Comparison of ENCODE assay signal across 8 cellular contexts in the genomic region with DNA sequence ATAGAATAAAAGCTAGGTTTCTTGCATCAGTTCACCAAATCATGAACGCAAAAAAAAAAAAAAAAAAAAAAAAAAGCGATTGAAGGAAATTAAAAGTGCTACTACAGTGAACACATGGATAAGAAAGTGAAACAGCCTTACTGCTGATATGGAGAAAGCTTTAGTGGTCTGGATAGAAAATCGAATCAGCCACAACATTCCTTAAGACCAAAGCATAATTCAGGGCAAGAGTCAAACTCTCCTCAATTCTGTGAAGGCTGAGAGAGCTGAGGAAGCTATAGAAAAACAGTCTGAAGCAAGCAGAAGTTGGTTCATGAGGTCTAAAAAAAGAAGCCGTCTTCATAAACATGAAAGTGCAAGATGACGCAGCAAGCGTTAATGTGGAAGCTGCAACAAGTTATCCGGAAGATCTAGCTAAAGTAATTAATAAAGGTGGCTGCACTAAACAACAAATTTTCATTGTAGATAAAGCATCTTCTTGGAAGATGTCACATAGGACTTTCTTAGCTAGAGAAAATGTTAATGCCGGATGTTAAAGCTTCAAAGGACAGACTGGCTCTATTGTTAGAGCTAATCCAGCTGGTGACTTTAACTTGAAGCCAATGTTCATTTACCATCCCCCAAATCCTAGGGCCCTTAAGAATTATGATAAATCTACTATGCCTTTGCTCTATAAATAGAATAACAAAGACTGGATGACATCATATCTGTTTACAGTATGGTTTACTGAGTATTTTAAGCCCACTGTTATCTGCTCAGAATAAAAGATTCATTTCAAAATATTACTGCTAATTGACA. TPM values are rescaled to one million over a fixed set of nuclear protein-coding genes. Genes with fewer than 3 reads are reported as not detected.
DNase-seq lines count a peak whose midpoint lies in the region; ATAC-seq, FAIRE-seq and TF ChIP-seq lines count a peak whose summit lies in the region.

No MANE protein-coding gene starts in this region.

- H3K4me3 ChIP-seq in AG04450 (ENCODE audit: low read depth, low read length) = peak overlapping the region; percentile 41
- peak overlapping the region; percentile 17 to 33 for H3K4me3 ChIP-seq in ascending aorta
- H3K4me3 ChIP-seq in mesodermal cell (ENCODE audit: extremely low read depth, insufficient read depth, low read length, poor library complexity, severe bottlenecking) = no peak overlapping the region
- no peak overlapping the region for H3K4me3 ChIP-seq in small intestine (ENCODE audit: low read depth in 1 of 2, low read length in 2 of 2)

- H3K27ac ChIP-seq in AG04450 (ENCODE audit: low read depth, low read length) (peak overlapping the region; percentile 23), ascending aorta (peak overlapping the region; percentile 59 to 61), mesodermal cell (ENCODE audit: low read depth, low read length, severe bottlenecking) (peak overlapping the region; percentile 87), small intestine (ENCODE audit: low read depth in 1 of 2, low read length in 1 of 2) (peak overlapping the region in 1 of 2 donors; percentile 22)

- 67 to 71% methylated on average over 1 to 3 of the region's 8 CpGs for WGBS in mesodermal cell (ENCODE audit: insufficient coverage in 2 of 2), 2 experiments
- WGBS in small intestine, 3 donors = 38 to 68% (median 41%) methylated on average over 8 of the region's 8 CpGs

- POLR2A ChIA-PET in AG04450 (lab: Yijun Ruan, JAX) = interaction anchor here (0.5 to 0.9 kb wide), 3 partner anchors 38 to 323 kb away, joined by 3 to 6 read pairs (median 5); no protein-coding TSS in a partner anchor

- H3K4me1 ChIP-seq in ascending aorta (no peaks in the 10 kb centered on the region), mesodermal cell (ENCODE audit: control insufficient read depth, insufficient read depth, low read length, poor library complexity, severe bottlenecking) (peaks cover 56% of the 10 kb centered on the region), small intestine (ENCODE audit: control insufficient read depth in 2 of 2, insufficient read depth in 1 of 2, low read depth in 1 of 2, low read length in 1 of 2) (no peaks in the 10 kb centered on the region)

- CTCF ChIA-PET in AG04450 (lab: Charles Lee) = interaction anchor here (0.6 to 2.3 kb wide), 5 partner anchors 19 to 221 kb away, joined by 3 to 8 read pairs (median 4); a partner anchor contains a TSS

- intact Hi-C loops in ascending aorta (cut with DNase I) = no loop called here

- peak; percentile 43 for ATAC-seq in HG02884 (IDR thresholded peaks at IDR 0.05; ENCODE audit: unreplicated experiment)

- H3K36me3 ChIP-seq in ascending aorta = no peaks in the 10 kb centered on the region
- H3K36me3 ChIP-seq in mesodermal cell (ENCODE audit: control insufficient read depth, insufficient read depth, low read length) = no peaks in the 10 kb centered on the region
- H3K36me3 ChIP-seq in small intestine (ENCODE audit: control insufficient read depth in 2 of 2, insufficient read depth in 2 of 2, low read length in 2 of 2) = no peaks in the 10 kb centered on the region

- no peaks in the 10 kb centered on the region for H3K27me3 ChIP-seq in AG04450 (ENCODE audit: control insufficient read depth, insufficient read depth, low read length)
- H3K27me3 ChIP-seq in ascending aorta = no peaks in the 10 kb centered on the region
- H3K27me3 ChIP-seq in small intestine (ENCODE audit: control insufficient read depth in 2 of 2, insufficient read depth in 2 of 2, low read length in 2 of 2) = no peaks in the 10 kb centered on the region

- H3K9me3 ChIP-seq in AG04450 (ENCODE audit: control insufficient read depth, insufficient read depth, low read length) (no peaks in the 10 kb centered on the region), ascending aorta (no peaks in the 10 kb centered on the region), mesodermal cell (ENCODE audit: control insufficient read depth, low read length) (no peaks in the 10 kb centered on the region), small intestine (ENCODE audit: control insufficient read depth, low read depth) (no peaks in the 10 kb centered on the region)

- DNase-seq in AG04450 (ENCODE audit: low read depth, low spot score) (no peak), ascending aorta (ENCODE audit: low spot score in 2 of 2) (no peak), small intestine (no peak), RKO (ENCODE audit: low spot score) (no peak), GM20000 (ENCODE audit: low spot score) (no peak)
- DNase-seq in stimulated activated CD8-positive, alpha-beta memory T cell treated with anti-CD3 and anti-CD28 coated beads, Interleukin-4, amount 100 ng/mL, for 48 hours = no peak

- FAIRE-seq in small intestine (lab: Jason Lieb, UNC) = no peak

- TF ChIP-seq CTCF in AG04450 (IDR thresholded peaks at IDR 0.05; ENCODE audit: low read depth, low read length) = no peak
- TF ChIP-seq CTCF in ascending aorta (IDR thresholded peaks at IDR 0.05) = no peak
- TF ChIP-seq CTCF in GM20000 (IDR thresholded peaks at IDR 0.05; ENCODE audit: extremely low read depth, missing control alignments) = no peak

RNA-seq across cellular contexts. Expression of a gene that starts 19.2 kb away (rescaled TPM):
- polyA plus RNA-seq in AG04450 (2011; rRNA removed) = 23.8 and 32.6 TPM in 2 replicates
- polyA minus RNA-seq in AG04450 (2011; rRNA and poly(A)+ RNA removed) = 17.8 and 31.1 TPM in 2 replicates
- 15.6 TPM for total RNA-seq in ascending aorta
- 55.0 TPM for polyA plus RNA-seq in mesodermal cell (2013, experiment 1 of 2)
- polyA plus RNA-seq in mesodermal cell (2013, experiment 2 of 2) = 45.4 TPM
- polyA plus RNA-seq in small intestine = 1 to 10 TPM in 1 of 3 donors, under 1 TPM in 2; 0.22 to 1.7 (median 0.27) TPM

Comparison
In these comparisons a context has a peak if more than half of its experiments do, and no peak if none do; other contexts are left out.
1. H3K4me3 ChIP-seq: peak in AG04450 (single experiment) and ascending aorta (2 of 2); none in mesodermal cell (single experiment) and small intestine (0 of 2).